ENCODE assay signal across 9 cellular contexts in genomic region chr3:194250104-194251002, GRCh38.
A peak's percentile ranks its signal among the peaks of the same experiment; 100 is the strongest.
DNase-seq lines count a peak whose midpoint lies in the region; ATAC-seq and TF ChIP-seq lines count a peak whose summit lies in the region.
"Had no signal": no experiment of that assay in that cellular context is flagged by ENCODE, and none has a peak within 500 bp of the region (broad histone marks: within the 10 kb centered on the region; RNA-seq: fewer than 3 reads in every experiment).

No MANE protein-coding gene starts in this region.

- no peaks in the 10 kb centered on the region for H3K9me2 ChIP-seq in PC-3 (replicated peaks; ENCODE audit: low read length)

- H3K9ac ChIP-seq in PC-3 (ENCODE audit: low read length), result no peak overlapping the region

- in situ Hi-C loops in ACHN (cut with HindIII; ENCODE audit: low pct_ligation_motif_present, low pct_unique_long_range_greater_than_20kb, low sequenced_read_pairs), result no loop called here

- TF ChIP-seq CTCF in fibroblast of pulmonary artery (IDR thresholded peaks at IDR 0.05; ENCODE audit: low read length, missing control alignments), result no peak
- TF ChIP-seq CTCF in osteoblast (IDR thresholded peaks at IDR 0.05; ENCODE audit: extremely low read depth, low read depth, low read length), result no peak
- TF ChIP-seq CTCF in PC-3 (conservative IDR thresholded peaks at IDR 0.05; ENCODE audit: low read depth, low read length), result no peak

- H2AFZ ChIP-seq in osteoblast (ENCODE audit: low read length), result no peak overlapping the region
- no peak overlapping the region for H2AFZ ChIP-seq in PC-3 (ENCODE audit: low read length)

- no peak for ATAC-seq in PC-3
- ATAC-seq in GM19467 (IDR thresholded peaks at IDR 0.05; ENCODE audit: unreplicated experiment), result no peak
- ATAC-seq: Panc1 had no signal

- H3K4me3 ChIP-seq in fibroblast of pulmonary artery (replicated peaks; ENCODE audit: low read depth, low read length) (no peak overlapping the region), osteoblast (ENCODE audit: insufficient read depth, low read length) (no peak overlapping the region), PC-3 (ENCODE audit: low read length) (no peak overlapping the region)

- CTCF ChIA-PET in PC-3 (lab: Charles Lee), result no interaction called here

- DNase-seq in D341Med (ENCODE audit: low spot score) (peak; percentile 74), NCI-H524 treated with DMSO at 0.1 percent for 48 hours (lab: John Stamatoyannopoulos, UW) (peak; percentile 75), fibroblast of pulmonary artery (ENCODE audit: low read depth) (peak; percentile 70), osteoblast (ENCODE audit: insufficient read length, low spot score, missing footprints) (peak; percentile 85), PC-3 (no peak), midbrain (lab: John Stamatoyannopoulos, UW) (no peak), ACHN (no peak)

- H3K27ac ChIP-seq in osteoblast (ENCODE audit: low read depth, low read length) (no peak overlapping the region), PC-3 (ENCODE audit: low read length) (no peak overlapping the region)

- no peaks in the 10 kb centered on the region for H3F3A ChIP-seq in PC-3 (ENCODE audit: low read length, unreplicated experiment)

- H3K36me3 ChIP-seq in osteoblast (ENCODE audit: insufficient read depth, low read length), result no peaks in the 10 kb centered on the region
- no peaks in the 10 kb centered on the region for H3K36me3 ChIP-seq in PC-3 (ENCODE audit: low read depth, low read length)

- POLR2A ChIA-PET in PC-3 (lab: Charles Lee; ENCODE audit: unreplicated experiment), result no interaction called here

- H4K20me1 ChIP-seq in osteoblast (ENCODE audit: insufficient read depth, low read length) (no peaks in the 10 kb centered on the region), PC-3 (ENCODE audit: low read length) (no peaks in the 10 kb centered on the region)

- no peaks in the 10 kb centered on the region for H3K9me3 ChIP-seq in osteoblast (ENCODE audit: low read depth, low read length)
- H3K9me3 ChIP-seq in PC-3 (ENCODE audit: low read length), result no peaks in the 10 kb centered on the region

- intact Hi-C loops in PC-3 (cut with micrococcal nuclease), result no loop called here

- BruUV-seq in PC-3 (replicated peaks; lab: Mats Ljungman, UMichigan), result no TSS peak

- H3K79me2 ChIP-seq in osteoblast (ENCODE audit: insufficient read depth, low read length) (no peaks in the 10 kb centered on the region), PC-3 (ENCODE audit: low read length) (no peaks in the 10 kb centered on the region)

- H3K4me1 ChIP-seq in osteoblast (ENCODE audit: insufficient read depth, low read length) (no peaks in the 10 kb centered on the region), PC-3 (ENCODE audit: insufficient read depth, low read length) (no peaks in the 10 kb centered on the region)

- H3K27me3 ChIP-seq in osteoblast (ENCODE audit: insufficient read depth, low read length) (peaks cover 36% of the 10 kb centered on the region), PC-3 (ENCODE audit: low read length) (no peaks in the 10 kb centered on the region)

- H3K4me2 ChIP-seq in osteoblast (ENCODE audit: insufficient read depth, low read length) (no peak overlapping the region), PC-3 (ENCODE audit: low read length) (no peak overlapping the region)

Comparison
In these comparisons a context has a peak if more than half of its experiments do, and no peak if none do; other contexts are left out.
1. DNase-seq: peak in D341Med (single experiment), NCI-H524 treated with DMSO at 0.1 percent for 48 hours (single experiment), fibroblast of pulmonary artery (single experiment) and osteoblast (single experiment); none in PC-3 (single experiment), midbrain (single experiment) and ACHN (single experiment).